ENCODE assay signal across 28 cellular contexts in genomic region chr7:106499897-106500296, GRCh38.
"Had no signal": no experiment of that assay in that cellular context is flagged by ENCODE, and none has a peak within 500 bp of the region (broad histone marks: within the 10 kb centered on the region; RNA-seq: fewer than 3 reads in every experiment).

No MANE protein-coding gene starts in this region.

- H3K36me3 ChIP-seq: neutrophil, pancreas, prostate gland, right lobe of liver, sigmoid colon, stomach, thoracic aorta, thyroid gland, tibial nerve, upper lobe of left lung, vagina had no signal

- H3K36me3 Mint-ChIP-seq: natural killer cell; stimulated activated effector memory CD8-positive, alpha-beta T cell treated with anti-CD3 and anti-CD28 coated beads, Interleukin-12 subunit alpha, Interleukin-12 subunit beta, amount 100 ng/mL, for 72 hours had no signal

- FAIRE-seq: pancreas, small intestine, urothelium cell line had no signal

- H3K4me3 ChIP-seq: pancreas, prostate gland, right lobe of liver, sigmoid colon, stomach, thoracic aorta, thyroid gland, tibial nerve, upper lobe of left lung, vagina had no signal

- H3K4me1 Mint-ChIP-seq: natural killer cell, nephron had no signal

- H3K9me3 ChIP-seq: neutrophil, pancreas, prostate gland, right lobe of liver, sigmoid colon, stomach, thoracic aorta, thyroid gland, tibial nerve, upper lobe of left lung, vagina had no signal

- H3K27me3 ChIP-seq: neutrophil, pancreas, right lobe of liver, sigmoid colon, stomach, thyroid gland, tibial nerve, upper lobe of left lung, vagina had no signal

- ATAC-seq: naive thymus-derived CD4-positive, alpha-beta T cell; natural killer cell; pancreas; right cardiac atrium; right lobe of liver; stimulated activated effector memory CD8-positive, alpha-beta T cell treated with anti-CD3 and anti-CD28 coated beads, Interleukin-12 subunit alpha, Interleukin-12 subunit beta, amount 100 ng/mL, for 72 hours; stimulated activated naive B cell treated with anti-CD40 and anti-IgM and Interleukin-4, amounts not matched to agents 10 μg/mL and 1 μg/mL and 100 μg/mL, for 72 hours had no signal

- H3K27ac ChIP-seq: neutrophil, pancreas, prostate gland, right lobe of liver, sigmoid colon, stomach, thoracic aorta, thyroid gland, tibial nerve, upper lobe of left lung, vagina had no signal

- H3K4me1 ChIP-seq: pancreas, prostate gland, sigmoid colon, stomach, thyroid gland, tibial nerve, upper lobe of left lung, vagina had no signal

- DNase-seq: naive thymus-derived CD4-positive, alpha-beta T cell; natural killer cell; nucleus accumbens; pancreas; retina; right cardiac atrium; right lobe of liver; sigmoid colon; small intestine; stimulated activated CD4-positive, alpha-beta T cell treated with anti-CD3 and anti-CD28 coated beads, Interleukin-15, amount 100 ng/mL, for 24 hours; stimulated activated CD4-positive, alpha-beta T cell treated with anti-CD3 and anti-CD28 coated beads, Interleukin-2, amount 100 ng/mL, for 24 hours; stimulated activated CD4-positive, alpha-beta T cell treated with anti-CD3 and anti-CD28 coated beads, Interleukin-2, amount 100 ng/mL, for 48 hours; stimulated activated CD4-positive, alpha-beta T cell treated with anti-CD3 and anti-CD28 coated beads, Interleukin-4, amount 100 ng/mL, for 24 hours; stimulated activated naive B cell treated with anti-CD40 and anti-IgM and Interleukin-4, amounts not matched to agents 10 μg/mL and 1 μg/mL and 100 μg/mL, for 72 hours; stimulated activated naive CD4-positive, alpha-beta T cell treated with Interleukin-2 at 50 U/mL for 16 hours; stomach; thyroid gland; trophoblast cell; upper lobe of left lung had no signal

- H3K4me3 Mint-ChIP-seq: naive thymus-derived CD4-positive, alpha-beta T cell; natural killer cell; nephron; stimulated activated effector memory CD8-positive, alpha-beta T cell treated with anti-CD3 and anti-CD28 coated beads, Interleukin-12 subunit alpha, Interleukin-12 subunit beta, amount 100 ng/mL, for 72 hours; stimulated activated naive B cell treated with anti-CD40 and anti-IgM and Interleukin-4, amounts not matched to agents 10 μg/mL and 1 μg/mL and 100 μg/mL, for 72 hours; stimulated activated naive CD8-positive, alpha-beta T cell treated with anti-CD3 and anti-CD28 coated beads, Interleukin-15, Interleukin-2, amounts not matched to agents 100 ng/mL and 50 ng/mL, for 24 hours had no signal

- H3K27ac Mint-ChIP-seq: naive thymus-derived CD4-positive, alpha-beta T cell; natural killer cell; nephron; stimulated activated effector memory CD8-positive, alpha-beta T cell treated with anti-CD3 and anti-CD28 coated beads, Interleukin-12 subunit alpha, Interleukin-12 subunit beta, amount 100 ng/mL, for 72 hours; stimulated activated naive B cell treated with anti-CD40 and anti-IgM and Interleukin-4, amounts not matched to agents 10 μg/mL and 1 μg/mL and 100 μg/mL, for 72 hours; stimulated activated naive CD8-positive, alpha-beta T cell treated with anti-CD3 and anti-CD28 coated beads, Interleukin-15, Interleukin-2, amounts not matched to agents 100 ng/mL and 50 ng/mL, for 24 hours had no signal
